In the genomic region with DNA sequence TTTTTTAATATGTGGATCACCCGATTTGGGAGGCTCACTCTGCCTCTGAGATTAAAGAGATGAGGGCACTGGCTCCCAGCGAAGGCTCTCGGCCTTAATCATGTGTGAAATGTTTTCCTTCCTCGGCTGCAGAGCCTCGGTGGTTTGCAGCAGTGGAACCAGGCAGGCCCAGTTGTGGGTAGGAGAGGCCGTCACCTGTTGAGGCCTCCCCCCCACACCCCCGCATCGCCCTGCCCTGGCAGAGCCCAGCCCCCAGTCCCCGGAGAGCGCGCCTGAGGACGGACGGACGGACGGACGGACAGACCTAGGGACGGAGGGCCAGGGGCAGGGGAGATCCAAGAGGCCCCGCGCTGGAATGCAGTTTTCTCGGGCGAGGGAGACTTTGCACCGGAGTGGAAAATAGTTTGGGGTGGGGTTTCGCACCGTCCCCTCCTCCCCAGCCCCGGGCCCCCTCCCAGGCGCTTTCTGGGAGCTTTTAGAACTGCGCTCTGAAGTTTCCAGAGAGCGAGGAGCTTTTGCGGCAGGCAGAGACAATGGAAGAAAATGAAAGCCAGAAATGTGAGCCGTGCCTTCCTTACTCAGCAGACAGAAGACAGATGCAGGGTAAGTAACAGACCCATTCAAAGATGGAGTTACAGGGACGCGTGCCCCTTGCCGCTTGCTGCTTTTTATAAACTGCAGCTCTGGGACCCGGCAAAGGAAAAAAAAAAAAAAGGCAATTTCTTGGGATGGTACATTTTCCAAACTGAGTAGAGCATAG, we compare ENCODE assay signal across 8 cellular contexts. TPM values are rescaled to one million over a fixed set of nuclear protein-coding genes. Genes with fewer than 3 reads are reported as not detected.
A peak's percentile ranks its signal among the peaks of the same experiment; 100 is the strongest.
DNase-seq lines count a peak whose midpoint lies in the region; ATAC-seq lines count a peak whose summit lies in the region.

A gene with protein sequence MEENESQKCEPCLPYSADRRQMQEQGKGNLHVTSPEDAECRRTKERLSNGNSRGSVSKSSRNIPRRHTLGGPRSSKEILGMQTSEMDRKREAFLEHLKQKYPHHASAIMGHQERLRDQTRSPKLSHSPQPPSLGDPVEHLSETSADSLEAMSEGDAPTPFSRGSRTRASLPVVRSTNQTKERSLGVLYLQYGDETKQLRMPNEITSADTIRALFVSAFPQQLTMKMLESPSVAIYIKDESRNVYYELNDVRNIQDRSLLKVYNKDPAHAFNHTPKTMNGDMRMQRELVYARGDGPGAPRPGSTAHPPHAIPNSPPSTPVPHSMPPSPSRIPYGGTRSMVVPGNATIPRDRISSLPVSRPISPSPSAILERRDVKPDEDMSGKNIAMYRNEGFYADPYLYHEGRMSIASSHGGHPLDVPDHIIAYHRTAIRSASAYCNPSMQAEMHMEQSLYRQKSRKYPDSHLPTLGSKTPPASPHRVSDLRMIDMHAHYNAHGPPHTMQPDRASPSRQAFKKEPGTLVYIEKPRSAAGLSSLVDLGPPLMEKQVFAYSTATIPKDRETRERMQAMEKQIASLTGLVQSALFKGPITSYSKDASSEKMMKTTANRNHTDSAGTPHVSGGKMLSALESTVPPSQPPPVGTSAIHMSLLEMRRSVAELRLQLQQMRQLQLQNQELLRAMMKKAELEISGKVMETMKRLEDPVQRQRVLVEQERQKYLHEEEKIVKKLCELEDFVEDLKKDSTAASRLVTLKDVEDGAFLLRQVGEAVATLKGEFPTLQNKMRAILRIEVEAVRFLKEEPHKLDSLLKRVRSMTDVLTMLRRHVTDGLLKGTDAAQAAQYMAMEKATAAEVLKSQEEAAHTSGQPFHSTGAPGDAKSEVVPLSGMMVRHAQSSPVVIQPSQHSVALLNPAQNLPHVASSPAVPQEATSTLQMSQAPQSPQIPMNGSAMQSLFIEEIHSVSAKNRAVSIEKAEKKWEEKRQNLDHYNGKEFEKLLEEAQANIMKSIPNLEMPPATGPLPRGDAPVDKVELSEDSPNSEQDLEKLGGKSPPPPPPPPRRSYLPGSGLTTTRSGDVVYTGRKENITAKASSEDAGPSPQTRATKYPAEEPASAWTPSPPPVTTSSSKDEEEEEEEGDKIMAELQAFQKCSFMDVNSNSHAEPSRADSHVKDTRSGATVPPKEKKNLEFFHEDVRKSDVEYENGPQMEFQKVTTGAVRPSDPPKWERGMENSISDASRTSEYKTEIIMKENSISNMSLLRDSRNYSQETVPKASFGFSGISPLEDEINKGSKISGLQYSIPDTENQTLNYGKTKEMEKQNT (N-terminal part only) (plus strand): TSS at position 478 of the 760 bp plus-strand sequence. CDS start 56 bp downstream, at position 534.

- H3K27ac Mint-ChIP-seq in activated CD4-positive, alpha-beta T cell treated with anti-CD3 and anti-CD28 coated beads, Interleukin-2, amount 10 ng/mL, durations not matched to agents 7 days and 5 days, result no peak within 1 kb of the TSS
- peak within 1 kb of the TSS; percentile 85 for H3K27ac Mint-ChIP-seq in activated T-helper 17 cell treated with anti-CD3 and anti-CD28 coated beads, Interleukin-2, amount 50 U/mL, for 72 hours

- CTCF ChIA-PET in activated CD4-positive, alpha-beta T cell treated with anti-CD3 and anti-CD28 coated beads, Interleukin-2, amount 10 ng/mL, durations not matched to agents 7 days and 5 days (lab: Charles Lee), result no interaction called here

- H3K27me3 Mint-ChIP-seq in activated CD4-positive, alpha-beta T cell treated with anti-CD3 and anti-CD28 coated beads, Interleukin-2, amount 10 ng/mL, durations not matched to agents 7 days and 5 days, result peaks cover 30% of the 10 kb centered on the region
- peaks cover 55% of the 10 kb centered on the region for H3K27me3 Mint-ChIP-seq in activated T-helper 17 cell treated with anti-CD3 and anti-CD28 coated beads, Interleukin-2, amount 50 U/mL, for 72 hours

- POLR2A ChIA-PET in activated CD4-positive, alpha-beta T cell treated with anti-CD3 and anti-CD28 coated beads, Interleukin-2, amount 10 ng/mL, durations not matched to agents 7 days and 5 days (lab: Charles Lee), result interaction anchor here (0.8 kb wide), 1 partner anchor 965 kb away, joined by 3 read pairs; no protein-coding TSS in a partner anchor

- H3K4me3 Mint-ChIP-seq in activated CD4-positive, alpha-beta T cell treated with anti-CD3 and anti-CD28 coated beads, Interleukin-2, amount 10 ng/mL, durations not matched to agents 7 days and 5 days, result peak within 1 kb of the TSS; percentile 27
- peak within 1 kb of the TSS; percentile 75 for H3K4me3 Mint-ChIP-seq in activated T-helper 17 cell treated with anti-CD3 and anti-CD28 coated beads, Interleukin-2, amount 50 U/mL, for 72 hours

- no peaks in the 10 kb centered on the region for H3K36me3 Mint-ChIP-seq in activated CD4-positive, alpha-beta T cell treated with anti-CD3 and anti-CD28 coated beads, Interleukin-2, amount 10 ng/mL, durations not matched to agents 7 days and 5 days (ENCODE audit: low read depth)
- H3K36me3 Mint-ChIP-seq in activated T-helper 17 cell treated with anti-CD3 and anti-CD28 coated beads, Interleukin-2, amount 50 U/mL, for 72 hours (ENCODE audit: low read depth), result peaks cover 5% of the 10 kb centered on the region

- intact Hi-C loops in left ventricle myocardium superior (cut with micrococcal nuclease), result no loop called here

- peak; percentile 37 for ATAC-seq in HG03159 (IDR thresholded peaks at IDR 0.05; ENCODE audit: unreplicated experiment)
- peak; percentile 29 for ATAC-seq in activated T-helper 17 cell treated with anti-CD3 and anti-CD28 coated beads, Interleukin-2, amount 50 U/mL, for 72 hours (replicated peaks)
- ATAC-seq in left ventricle myocardium superior, result peak; percentile 84

- peaks cover 2% of the 10 kb centered on the region for H3K9me3 Mint-ChIP-seq in activated CD4-positive, alpha-beta T cell treated with anti-CD3 and anti-CD28 coated beads, Interleukin-2, amount 10 ng/mL, durations not matched to agents 7 days and 5 days
- H3K9me3 Mint-ChIP-seq in activated T-helper 17 cell treated with anti-CD3 and anti-CD28 coated beads, Interleukin-2, amount 50 U/mL, for 72 hours, result no peaks in the 10 kb centered on the region

- peaks cover 16% of the 10 kb centered on the region for H3K4me1 Mint-ChIP-seq in activated CD4-positive, alpha-beta T cell treated with anti-CD3 and anti-CD28 coated beads, Interleukin-2, amount 10 ng/mL, durations not matched to agents 7 days and 5 days
- peaks cover 5% of the 10 kb centered on the region for H3K4me1 Mint-ChIP-seq in activated T-helper 17 cell treated with anti-CD3 and anti-CD28 coated beads, Interleukin-2, amount 50 U/mL, for 72 hours

- DNase-seq in activated CD4-positive, alpha-beta T cell treated with anti-CD3 and anti-CD28 coated beads, Interleukin-2, amount 10 ng/mL, durations not matched to agents 7 days and 5 days, result no peak
- no peak for DNase-seq in activated CD4-positive, alpha-beta T cell treated with anti-CD3 and anti-CD28 coated beads for 4 hours
- DNase-seq in left ventricle myocardium superior, result peak; percentile 78
- peak; percentile 44 for DNase-seq in renal cortical epithelial cell (ENCODE audit: low read depth)
- no peak for DNase-seq in NOMO-1 treated with dmso at 0.1 percent for 144 hours (lab: John Stamatoyannopoulos, UW; ENCODE audit: unreplicated experiment)
- no peak for DNase-seq in COLO829 (ENCODE audit: low spot score)

RNA-seq across cellular contexts. Expression of the gene that starts here (rescaled TPM):
- total RNA-seq in activated CD4-positive, alpha-beta T cell treated with anti-CD3 and anti-CD28 coated beads, Interleukin-2, amount 10 ng/mL, durations not matched to agents 7 days and 5 days, result under 1 TPM; 0.32 to 0.33 TPM
- 1 to 10 TPM; 2.1 to 2.6 TPM for total RNA-seq in activated T-helper 17 cell treated with anti-CD3 and anti-CD28 coated beads, Interleukin-2, amount 50 U/mL, for 72 hours
- 46.6 TPM for total RNA-seq in left ventricle myocardium superior
- total RNA-seq in renal cortical epithelial cell, result 6.9 and 33.3 TPM in 2 replicates

Comparison
In these comparisons a context has a peak if more than half of its experiments do, and no peak if none do; other contexts are left out.
1. DNase-seq: peak in left ventricle myocardium superior (single experiment) and renal cortical epithelial cell (single experiment); none in activated CD4-positive, alpha-beta T cell treated with anti-CD3 and anti-CD28 coated beads, Interleukin-2, amount 10 ng/mL, durations not matched to agents 7 days and 5 days (single experiment), activated CD4-positive, alpha-beta T cell treated with anti-CD3 and anti-CD28 coated beads for 4 hours (0 of 2), NOMO-1 treated with dmso at 0.1 percent for 144 hours (single experiment) and COLO829 (single experiment).
2. ATAC-seq: peak in every context shown above with its lines; median percentile 84 in left ventricle myocardium superior; 37 in HG03159; 29 in activated T-helper 17 cell treated with anti-CD3 and anti-CD28 coated beads, Interleukin-2, amount 50 U/mL, for 72 hours.